In the genomic region with DNA sequence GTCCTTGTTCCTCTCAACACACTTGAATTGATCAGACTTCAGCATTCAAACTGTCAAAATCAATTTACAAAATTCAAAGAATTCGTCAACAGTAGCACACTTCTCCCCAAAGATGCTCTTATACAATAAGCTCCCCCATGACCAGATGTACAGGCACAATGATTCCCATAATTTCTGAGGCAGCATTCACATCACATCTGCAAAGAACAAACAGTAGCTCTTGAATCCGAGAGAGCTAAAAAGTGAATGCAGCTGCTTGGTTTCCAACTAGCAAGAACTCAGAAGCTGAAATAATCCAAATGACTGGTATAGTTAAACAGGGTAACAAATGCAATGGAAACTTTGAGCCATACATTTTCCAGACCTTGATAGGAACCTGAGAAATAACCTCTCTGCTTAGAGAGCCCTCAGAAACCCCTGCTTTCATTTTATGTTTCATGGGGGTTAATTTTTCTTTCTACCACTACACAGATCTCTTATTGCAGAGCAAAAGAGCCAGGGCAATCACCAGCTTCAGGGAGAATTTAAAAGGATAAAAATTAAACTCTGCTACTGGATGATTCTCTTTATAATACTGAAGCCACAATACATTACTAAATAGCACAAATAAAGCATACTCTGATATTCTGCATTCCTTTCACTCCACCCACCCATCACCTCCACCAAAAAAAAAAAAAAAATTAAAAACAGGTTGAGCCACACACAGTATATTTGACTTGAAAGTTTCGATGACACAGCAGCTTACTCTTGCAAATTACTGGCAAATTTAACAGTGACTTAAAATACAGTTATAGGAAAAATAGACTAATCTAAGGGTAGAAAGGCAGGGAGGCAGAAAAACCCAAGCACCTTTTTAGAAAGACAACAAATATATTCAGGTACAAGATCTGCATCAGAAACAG, we compare ENCODE assay signal across 33 cellular contexts. TPM values are rescaled to one million over a fixed set of nuclear protein-coding genes. Genes with fewer than 3 reads are reported as not detected.
DNase-seq lines count a peak whose midpoint lies in the region; ATAC-seq, FAIRE-seq and TF ChIP-seq lines count a peak whose summit lies in the region.
"Had no signal": no experiment of that assay in that cellular context is flagged by ENCODE, and none has a peak within 500 bp of the region (broad histone marks: within the 10 kb centered on the region; RNA-seq: fewer than 3 reads in every experiment).

No MANE protein-coding gene starts in this region.

- no peak overlapping the region for H4K5ac ChIP-seq in mesendoderm (ENCODE audit: low read length)

- no peak overlapping the region for H3K4me2 ChIP-seq in smooth muscle cell
- no peak overlapping the region for H3K4me2 ChIP-seq in mesendoderm (ENCODE audit: low read length)
- H3K4me2 ChIP-seq: A549 had no signal

- no peaks in the 10 kb centered on the region for H3K9me3 Mint-ChIP-seq in activated CD4-positive, alpha-beta T cell treated with anti-CD3 and anti-CD28 coated beads, Interleukin-2, amount 10 ng/mL, durations not matched to agents 24 days and 14 days
- H3K9me3 Mint-ChIP-seq in activated naive CD8-positive, alpha-beta T cell treated with anti-CD3 and anti-CD28 coated beads for 36 hours = no peaks in the 10 kb centered on the region
- peaks cover 0 to 3% of the 10 kb centered on the region in 2 donors for H3K9me3 Mint-ChIP-seq in stimulated activated naive B cell treated with anti-CD40 and anti-IgM and Interleukin-4, amounts not matched to agents 10 μg/mL and 1 μg/mL and 100 μg/mL, for 72 hours
- H3K9me3 Mint-ChIP-seq: activated naive CD8-positive, alpha-beta T cell treated with anti-CD3 and anti-CD28 coated beads, Interleukin-2, amount 10 ng/mL, durations not matched to agents 7 days and 5 days; CD4-positive, alpha-beta memory T cell; endodermal cell; neural crest cell; T-helper 2 cell treated with Interferon-gamma antibody and Interleukin-4, amounts not matched to agents 5 μg/mL and 100 μg/mL, for 36 hours had no signal

- H3K9ac ChIP-seq in smooth muscle cell (ENCODE audit: low read depth) (no peak overlapping the region), mesendoderm (ENCODE audit: low read length) (no peak overlapping the region)
- H3K9ac ChIP-seq: GM23248 had no signal

- H3K9me3 ChIP-seq in smooth muscle cell (replicated peaks; ENCODE audit: low read depth) = no peaks in the 10 kb centered on the region
- H3K9me3 ChIP-seq: A549, esophagus muscularis mucosa, heart right ventricle, pancreas, vagina had no signal

- no peak overlapping the region for H3K18ac ChIP-seq in mesendoderm (ENCODE audit: low read length)

- H3K4me3 ChIP-seq in smooth muscle cell (no peak overlapping the region), mesendoderm (ENCODE audit: low read length) (no peak overlapping the region)
- H3K4me3 ChIP-seq: A549, esophagus muscularis mucosa, GM23248, heart right ventricle, lung, pancreas, vagina had no signal

- H3K27ac ChIP-seq in smooth muscle cell (ENCODE audit: low read depth) (no peak overlapping the region), mesendoderm (ENCODE audit: low read depth, low read length) (no peak overlapping the region)
- H3K27ac ChIP-seq: A549, esophagus muscularis mucosa, foreskin keratinocyte, GM23248, heart right ventricle, pancreas, vagina had no signal

- no peak for TF ChIP-seq CTCF in smooth muscle cell (IDR thresholded peaks at IDR 0.05; ENCODE audit: borderline replicate concordance, insufficient read depth, poor library complexity, severe bottlenecking)

- no peaks in the 10 kb centered on the region for H3K36me3 ChIP-seq in smooth muscle cell (ENCODE audit: low read depth)
- no peaks in the 10 kb centered on the region for H3K36me3 ChIP-seq in mesendoderm (ENCODE audit: control insufficient read depth, insufficient read depth, low read length)
- H3K36me3 ChIP-seq: esophagus muscularis mucosa, heart right ventricle, pancreas, vagina had no signal

- no peak overlapping the region for H3K4ac ChIP-seq in mesendoderm (ENCODE audit: low read depth, low read length)

- no peak overlapping the region for H2BK120ac ChIP-seq in mesendoderm (ENCODE audit: low read depth, low read length)

- no peaks in the 10 kb centered on the region for H3K36me3 Mint-ChIP-seq in activated CD4-positive, alpha-beta T cell treated with anti-CD3 and anti-CD28 coated beads, Interleukin-2, amount 10 ng/mL, durations not matched to agents 24 days and 14 days (ENCODE audit: low read depth)
- H3K36me3 Mint-ChIP-seq in activated naive CD8-positive, alpha-beta T cell treated with anti-CD3 and anti-CD28 coated beads for 36 hours = no peaks in the 10 kb centered on the region
- no peaks in the 10 kb centered on the region for H3K36me3 Mint-ChIP-seq in stimulated activated naive B cell treated with anti-CD40 and anti-IgM and Interleukin-4, amounts not matched to agents 10 μg/mL and 1 μg/mL and 100 μg/mL, for 72 hours
- H3K36me3 Mint-ChIP-seq: activated naive CD8-positive, alpha-beta T cell treated with anti-CD3 and anti-CD28 coated beads, Interleukin-2, amount 10 ng/mL, durations not matched to agents 7 days and 5 days; CD4-positive, alpha-beta memory T cell had no signal

- no peak overlapping the region for H2AK5ac ChIP-seq in mesendoderm (ENCODE audit: low read length)

- peak overlapping the region; percentile 83 for H3K27ac Mint-ChIP-seq in activated CD4-positive, alpha-beta T cell treated with anti-CD3 and anti-CD28 coated beads, Interleukin-2, amount 10 ng/mL, durations not matched to agents 24 days and 14 days
- peak overlapping the region; percentile 81 for H3K27ac Mint-ChIP-seq in activated naive CD8-positive, alpha-beta T cell treated with anti-CD3 and anti-CD28 coated beads for 36 hours
- peak overlapping the region; percentile 91 for H3K27ac Mint-ChIP-seq in stimulated activated naive B cell treated with anti-CD40 and anti-IgM and Interleukin-4, amounts not matched to agents 10 μg/mL and 1 μg/mL and 100 μg/mL, for 72 hours
- H3K27ac Mint-ChIP-seq: activated naive CD8-positive, alpha-beta T cell treated with anti-CD3 and anti-CD28 coated beads, Interleukin-2, amount 10 ng/mL, durations not matched to agents 7 days and 5 days; CD4-positive, alpha-beta memory T cell; endodermal cell; T-helper 2 cell treated with Interferon-gamma antibody and Interleukin-4, amounts not matched to agents 5 μg/mL and 100 μg/mL, for 36 hours had no signal

- intact Hi-C loops in activated CD4-positive, alpha-beta T cell treated with anti-CD3 and anti-CD28 coated beads, Interleukin-2, amount 10 ng/mL, durations not matched to agents 24 days and 14 days (cut with micrococcal nuclease) = loop anchor here (2.0 kb wide), 1 partner anchor 17 kb away; no protein-coding TSS in a partner anchor

- H3K27me3 Mint-ChIP-seq in activated CD4-positive, alpha-beta T cell treated with anti-CD3 and anti-CD28 coated beads, Interleukin-2, amount 10 ng/mL, durations not matched to agents 24 days and 14 days = peaks cover 23% of the 10 kb centered on the region
- H3K27me3 Mint-ChIP-seq in activated naive CD8-positive, alpha-beta T cell treated with anti-CD3 and anti-CD28 coated beads for 36 hours = peaks cover 25% of the 10 kb centered on the region
- H3K27me3 Mint-ChIP-seq in stimulated activated naive B cell treated with anti-CD40 and anti-IgM and Interleukin-4, amounts not matched to agents 10 μg/mL and 1 μg/mL and 100 μg/mL, for 72 hours = peaks cover 0 to 3% of the 10 kb centered on the region in 2 donors

- peak; percentile 82 for ATAC-seq in stimulated activated naive B cell treated with anti-CD40 and anti-IgM and Interleukin-4, amounts not matched to agents 10 μg/mL and 1 μg/mL and 100 μg/mL, for 72 hours (replicated peaks)
- ATAC-seq: A549, foreskin keratinocyte, heart right ventricle, pancreas, PC-3 had no signal

- no peaks in the 10 kb centered on the region for H3F3A ChIP-seq in smooth muscle cell (ENCODE audit: low read depth)

- no peaks in the 10 kb centered on the region for H3K79me1 ChIP-seq in mesendoderm (ENCODE audit: low read length)

- WGBS in smooth muscle cell (ENCODE audit: low lambda C conversion rate) = 78% methylated on average over 3 of the region's 3 CpGs
- WGBS in mesendoderm (ENCODE audit: extremely low coverage, insufficient coverage, low lambda C conversion rate) = no CpG with 5 or more reads among the region's 3 CpGs

- no peak overlapping the region for H3K56ac ChIP-seq in mesendoderm (ENCODE audit: low read length)

- H3K23ac ChIP-seq in mesendoderm (ENCODE audit: low read length) = no peak overlapping the region

- H3K4me1 ChIP-seq in smooth muscle cell (ENCODE audit: low read depth) = no peaks in the 10 kb centered on the region
- no peaks in the 10 kb centered on the region for H3K4me1 ChIP-seq in mesendoderm (ENCODE audit: control insufficient read depth, low read depth, low read length)
- H3K4me1 ChIP-seq: A549, esophagus muscularis mucosa, foreskin keratinocyte, heart right ventricle, vagina had no signal

- peaks cover 13% of the 10 kb centered on the region for H3K4me1 Mint-ChIP-seq in activated CD4-positive, alpha-beta T cell treated with anti-CD3 and anti-CD28 coated beads, Interleukin-2, amount 10 ng/mL, durations not matched to agents 24 days and 14 days
- peaks cover 14% of the 10 kb centered on the region for H3K4me1 Mint-ChIP-seq in activated naive CD8-positive, alpha-beta T cell treated with anti-CD3 and anti-CD28 coated beads for 36 hours
- peaks cover 25 to 50% of the 10 kb centered on the region in 2 donors for H3K4me1 Mint-ChIP-seq in stimulated activated naive B cell treated with anti-CD40 and anti-IgM and Interleukin-4, amounts not matched to agents 10 μg/mL and 1 μg/mL and 100 μg/mL, for 72 hours
- H3K4me1 Mint-ChIP-seq: CD4-positive, alpha-beta memory T cell; endodermal cell had no signal

- DNase-seq in activated CD4-positive, alpha-beta T cell treated with anti-CD3 and anti-CD28 coated beads, Interleukin-2, amount 10 ng/mL, durations not matched to agents 24 days and 14 days = no peak
- DNase-seq in activated CD4-positive, alpha-beta T cell treated with anti-CD3 and anti-CD28 coated beads, Interleukin-2, amount 50 U/mL, for 48 hours = no peak
- DNase-seq in GM18507 (ENCODE audit: extremely low spot score, insufficient read length, low read depth) (no peak), smooth muscle cell (lab: John Stamatoyannopoulos, UW; ENCODE audit: unreplicated experiment) (no peak), mesendoderm (no peak)
- no peak for DNase-seq in activated naive CD8-positive, alpha-beta T cell treated with anti-CD3 and anti-CD28 coated beads for 36 hours
- no peak for DNase-seq in stimulated activated naive B cell treated with anti-CD40 and anti-IgM and Interleukin-4, amounts not matched to agents 10 μg/mL and 1 μg/mL and 100 μg/mL, for 72 hours
- DNase-seq in stimulated activated CD4-positive, alpha-beta T cell treated with anti-CD3 and anti-CD28 coated beads, Interleukin-4, amount 100 ng/mL, for 1 hour = no peak
- DNase-seq: activated CD4-positive, alpha-beta T cell treated with anti-CD3 and anti-CD28 coated beads, Interleukin-2, amount 50 U/mL, for 1 hour; activated naive CD8-positive, alpha-beta T cell treated with anti-CD3 and anti-CD28 coated beads, Interleukin-2, amount 10 ng/mL, durations not matched to agents 7 days and 5 days; AML-193; CD4-positive, alpha-beta memory T cell; cortex of kidney; endodermal cell; foreskin keratinocyte; GM23248; heart right ventricle; KG1; NCI-H1417 treated with DMSO at 0.1 percent for 48 hours; NCI-H2081; NCI-H774; pancreas; PC-3; SHP77 treated with DMSO at 0.1 percent for 48 hours; small intestine; stimulated activated CD4-positive, alpha-beta T cell treated with anti-CD3 and anti-CD28 coated beads, Interleukin-1b, Interleukin-23, amount 100 ng/mL, for 48 hours had no signal

- no peak overlapping the region for H4K8ac ChIP-seq in mesendoderm (ENCODE audit: low read depth, low read length)

- peak; percentile 46 for FAIRE-seq in GM18507 (lab: Jason Lieb, UNC)
- FAIRE-seq: A549, astrocyte, pancreas, small intestine had no signal

- H3K4me3 Mint-ChIP-seq in activated CD4-positive, alpha-beta T cell treated with anti-CD3 and anti-CD28 coated beads, Interleukin-2, amount 10 ng/mL, durations not matched to agents 24 days and 14 days = peak overlapping the region; percentile 13
- H3K4me3 Mint-ChIP-seq in activated naive CD8-positive, alpha-beta T cell treated with anti-CD3 and anti-CD28 coated beads for 36 hours = peak overlapping the region; percentile 11
- H3K4me3 Mint-ChIP-seq in stimulated activated naive B cell treated with anti-CD40 and anti-IgM and Interleukin-4, amounts not matched to agents 10 μg/mL and 1 μg/mL and 100 μg/mL, for 72 hours = peak overlapping the region; percentile 68 to 75
- H3K4me3 Mint-ChIP-seq: activated naive CD8-positive, alpha-beta T cell treated with anti-CD3 and anti-CD28 coated beads, Interleukin-2, amount 10 ng/mL, durations not matched to agents 7 days and 5 days; CD4-positive, alpha-beta memory T cell; endodermal cell; neural crest cell; T-helper 2 cell treated with Interferon-gamma antibody and Interleukin-4, amounts not matched to agents 5 μg/mL and 100 μg/mL, for 36 hours had no signal

- no peak overlapping the region for H2AFZ ChIP-seq in smooth muscle cell (ENCODE audit: low read depth)
- H2AFZ ChIP-seq: GM23248 had no signal

- no peaks in the 10 kb centered on the region for H4K20me1 ChIP-seq in smooth muscle cell (ENCODE audit: low read depth)

- H3K27me3 ChIP-seq in smooth muscle cell (ENCODE audit: low read depth) (no peaks in the 10 kb centered on the region), mesendoderm (ENCODE audit: insufficient read depth, low read length, poor library complexity) (no peaks in the 10 kb centered on the region)
- H3K27me3 ChIP-seq: pancreas, vagina had no signal

- no peaks in the 10 kb centered on the region for H3K79me2 ChIP-seq in smooth muscle cell (ENCODE audit: low read depth)
- H3K79me2 ChIP-seq in mesendoderm (ENCODE audit: control insufficient read depth, insufficient read depth, low read length) = no peaks in the 10 kb centered on the region

- no peak overlapping the region for H2BK15ac ChIP-seq in mesendoderm (replicated peaks; ENCODE audit: low read depth)

- no peak overlapping the region for H2BK5ac ChIP-seq in mesendoderm (ENCODE audit: low read length)

RNA-seq across cellular contexts. Expression of a gene that starts 23.1 kb away (rescaled TPM):
- total RNA-seq in activated CD4-positive, alpha-beta T cell treated with anti-CD3 and anti-CD28 coated beads, Interleukin-2, amount 10 ng/mL, durations not matched to agents 24 days and 14 days = 64.6 and 69.0 TPM in 2 replicates
- 10 to 100 TPM; 58.1 to 58.2 TPM for total RNA-seq in activated naive CD8-positive, alpha-beta T cell treated with anti-CD3 and anti-CD28 coated beads for 36 hours
- total RNA-seq in smooth muscle cell = 11.2 and 12.1 TPM in 2 replicates
- 15.8 and 17.2 TPM in 2 replicates for polyA plus RNA-seq in smooth muscle cell
- polyA plus RNA-seq in mesendoderm (2013, experiment 1 of 2) = 306 TPM
- polyA plus RNA-seq in mesendoderm (2013, experiment 2 of 2) = 326 TPM

RNA-seq across cellular contexts. Expression of a gene that starts 39.3 kb away (rescaled TPM):
- 21.1 and 24.7 TPM in 2 replicates for total RNA-seq in activated CD4-positive, alpha-beta T cell treated with anti-CD3 and anti-CD28 coated beads, Interleukin-2, amount 10 ng/mL, durations not matched to agents 24 days and 14 days
- 10 to 100 TPM; 17.0 to 21.4 TPM for total RNA-seq in activated naive CD8-positive, alpha-beta T cell treated with anti-CD3 and anti-CD28 coated beads for 36 hours
- total RNA-seq in smooth muscle cell = 49.8 and 102 TPM in 2 replicates
- 83.8 and 88.9 TPM in 2 replicates for polyA plus RNA-seq in smooth muscle cell
- polyA plus RNA-seq in mesendoderm (2013, experiment 1 of 2) = 18.9 TPM
- 19.6 TPM for polyA plus RNA-seq in mesendoderm (2013, experiment 2 of 2)

RNA-seq across cellular contexts. Expression of a gene that starts 39.6 kb away (rescaled TPM):
- 30.8 and 32.7 TPM in 2 replicates for total RNA-seq in activated CD4-positive, alpha-beta T cell treated with anti-CD3 and anti-CD28 coated beads, Interleukin-2, amount 10 ng/mL, durations not matched to agents 24 days and 14 days
- 10 to 100 TPM; 22.2 to 23.2 TPM for total RNA-seq in activated naive CD8-positive, alpha-beta T cell treated with anti-CD3 and anti-CD28 coated beads for 36 hours
- 81.0 and 89.9 TPM in 2 replicates for total RNA-seq in smooth muscle cell
- polyA plus RNA-seq in smooth muscle cell = 75.0 and 82.4 TPM in 2 replicates
- 15.1 TPM for polyA plus RNA-seq in mesendoderm (2013, experiment 1 of 2)
- polyA plus RNA-seq in mesendoderm (2013, experiment 2 of 2) = 16.7 TPM

Comparison
In these comparisons a context has a peak if more than half of its experiments do, and no peak if none do; other contexts are left out.
1. H3K4me3 Mint-ChIP-seq: peak in every context shown above with its lines; median percentile 72 in stimulated activated naive B cell treated with anti-CD40 and anti-IgM and Interleukin-4, amounts not matched to agents 10 μg/mL and 1 μg/mL and 100 μg/mL, for 72 hours; 13 in activated CD4-positive, alpha-beta T cell treated with anti-CD3 and anti-CD28 coated beads, Interleukin-2, amount 10 ng/mL, durations not matched to agents 24 days and 14 days; 11 in activated naive CD8-positive, alpha-beta T cell treated with anti-CD3 and anti-CD28 coated beads for 36 hours.